ENCODE assay signal across 29 cellular contexts in the genomic region with DNA sequence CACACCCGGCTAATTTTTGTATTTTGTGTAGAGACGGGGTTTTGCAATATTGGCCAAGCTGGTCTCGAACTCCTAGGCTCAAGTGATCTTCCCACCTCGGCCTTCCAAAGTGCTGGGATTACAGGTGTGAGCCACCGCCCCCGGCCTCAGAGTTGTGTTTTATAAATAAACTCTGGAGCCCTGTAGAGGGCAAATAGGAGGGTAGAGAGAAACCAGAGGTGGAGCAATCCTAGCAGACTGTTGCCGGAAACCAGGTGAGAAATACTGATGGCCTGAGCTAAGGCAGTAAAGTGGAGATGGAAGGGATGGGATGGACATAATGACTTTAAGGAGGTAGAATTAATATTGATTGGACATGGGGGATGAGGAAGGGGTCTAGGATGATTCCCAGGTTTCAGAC. TPM values are rescaled to one million over a fixed set of nuclear protein-coding genes. Genes with fewer than 3 reads are reported as not detected.
"Had no signal": no experiment of that assay in that cellular context is flagged by ENCODE, and none has a peak within 500 bp of the region (broad histone marks: within the 10 kb centered on the region; RNA-seq: fewer than 3 reads in every experiment).

No MANE protein-coding gene starts in this region.

- H3K9me3 ChIP-seq: gastrocnemius medialis had no signal

- H3K4me3 ChIP-seq: esophagus muscularis mucosa, gastrocnemius medialis had no signal

- H3K27me3 ChIP-seq: brain microvascular endothelial cell, esophagus muscularis mucosa, foreskin keratinocyte, gastrocnemius medialis had no signal

- H3K36me3 ChIP-seq: brain microvascular endothelial cell, esophagus muscularis mucosa, gastrocnemius medialis had no signal

- DNase-seq: activated CD4-positive, alpha-beta memory T cell treated with anti-CD3 and anti-CD28 coated beads, Interleukin-2, amount 10 ng/mL, durations not matched to agents 7 days and 5 days; activated CD4-positive, alpha-beta T cell treated with anti-CD3 and anti-CD28 coated beads for 1 hour; activated CD4-positive, alpha-beta T cell treated with anti-CD3 and anti-CD28 coated beads for 4 hours; activated CD4-positive, alpha-beta T cell treated with anti-CD3 and anti-CD28 coated beads, Interleukin-2, amount 10 ng/mL, durations not matched to agents 7 days and 5 days; activated CD4-positive, alpha-beta T cell treated with anti-CD3 and anti-CD28 coated beads, Interleukin-2, amount 50 U/mL, for 4 hours; activated CD8-positive, alpha-beta memory T cell treated with anti-CD3 and anti-CD28 coated beads, Interleukin-2, amount 50 U/mL, for 48 hours; activated effector memory CD4-positive, alpha-beta T cell treated with Interleukin-2 at 50 U/mL for 16 hours; activated gamma-delta T cell treated with Interleukin-2 at 50 U/mL for 16 hours; activated naive CD4-positive, alpha-beta T cell treated with anti-CD3 and anti-CD28 coated beads, Interleukin-2, amount 50 U/mL, for 16 hours; activated naive CD4-positive, alpha-beta T cell treated with Interleukin-2 at 50 U/mL for 16 hours; activated T-cell treated with anti-CD3 and anti-CD28 coated beads for 4 hours; activated T-cell treated with anti-CD3 and anti-CD28 coated beads, Interleukin-2, amount 50 U/mL, for 24 hours; activated T-cell treated with anti-CD3 and anti-CD28 coated beads, Interleukin-2, amount 50 U/mL, for 72 hours; amniotic stem cell; anterior cingulate cortex; brain microvascular endothelial cell; cortex of kidney; dermis blood vessel endothelial cell; effector CD4-positive, alpha-beta T cell; effector memory CD8-positive, alpha-beta T cell; erythroblast; foreskin keratinocyte; gastrocnemius medialis; glutamatergic neuron; T-helper 1 cell; T-helper 2 cell had no signal

- H3K4me1 ChIP-seq: foreskin keratinocyte, gastrocnemius medialis had no signal

- H3K27ac ChIP-seq: brain microvascular endothelial cell, esophagus muscularis mucosa, foreskin keratinocyte, gastrocnemius medialis had no signal

- ATAC-seq: activated T-cell treated with anti-CD3 and anti-CD28 coated beads, Interleukin-2, amount 50 U/mL, for 72 hours; effector memory CD8-positive, alpha-beta T cell; foreskin keratinocyte; gastrocnemius medialis; WTC11 had no signal

RNA-seq across cellular contexts. Expression of a gene that starts 2.7 kb away (rescaled TPM):
- total RNA-seq: cardiac septum, dermis blood vessel endothelial cell had no signal
